ENCODE assay signal across 8 cellular contexts in the genomic region with DNA sequence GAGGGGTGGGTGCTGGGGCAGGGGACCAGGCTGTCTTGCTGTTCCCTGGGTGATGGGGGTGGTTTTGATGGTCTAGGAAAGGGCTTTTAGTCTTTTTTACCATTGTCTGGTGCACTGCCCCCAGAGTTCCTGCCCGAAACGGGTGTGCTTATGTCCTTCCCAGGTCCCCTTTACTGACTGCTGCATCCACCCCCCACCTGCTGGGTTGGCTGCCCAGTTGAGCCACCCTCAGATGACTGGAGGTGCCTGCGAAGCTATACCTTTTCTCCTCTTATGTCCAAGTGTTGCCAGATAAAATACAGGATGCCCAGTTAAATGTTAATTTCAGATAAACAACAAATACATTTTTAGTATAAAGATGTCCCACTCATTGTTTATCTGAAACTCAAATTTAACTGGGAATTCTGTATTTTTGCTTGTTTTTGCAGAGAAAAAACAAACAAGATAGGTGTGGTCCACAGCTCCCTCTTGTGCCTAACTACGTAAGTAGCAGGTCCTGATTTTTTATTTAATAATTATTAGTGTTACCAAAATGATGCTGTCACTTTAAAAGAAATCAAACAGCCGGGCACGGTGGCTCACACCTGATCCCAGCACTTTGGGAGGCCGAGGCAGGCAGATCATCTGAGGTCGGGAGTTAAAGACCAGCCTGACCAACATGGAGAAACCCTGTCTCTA. TPM values are rescaled to one million over a fixed set of nuclear protein-coding genes. Genes with fewer than 3 reads are reported as not detected.
A peak's percentile ranks its signal among the peaks of the same experiment; 100 is the strongest.
DNase-seq lines count a peak whose midpoint lies in the region; ATAC-seq and TF ChIP-seq lines count a peak whose summit lies in the region.

No MANE protein-coding gene starts in this region.

- TF ChIP-seq CTCF in colonic mucosa (IDR thresholded peaks at IDR 0.05) (peak; percentile 48), neural cell (IDR thresholded peaks at IDR 0.05; ENCODE audit: poor library complexity, severe bottlenecking) (peak; percentile 91)

- TF ChIP-seq EP300 in neural cell (conservative IDR thresholded peaks at IDR 0.05; ENCODE audit: poor library complexity, severe bottlenecking): no peak

- H3F3A ChIP-seq in neural cell (ENCODE audit: insufficient read depth, low read length, poor library complexity, severe bottlenecking): no peaks in the 10 kb centered on the region

- DNase-seq in COLO829 (ENCODE audit: low spot score): peak; percentile 37
- peak; percentile 25 to 46 for DNase-seq in Kasumi-1 (lab: John Stamatoyannopoulos, UW)
- DNase-seq in colonic mucosa: no peak
- DNase-seq in NCI-H2029 treated with DMSO at 0.1 percent for 48 hours (lab: John Stamatoyannopoulos, UW): no peak
- DNase-seq in amniotic stem cell (lab: John Stamatoyannopoulos, UW): no peak

- H3K4me2 ChIP-seq in neural cell (ENCODE audit: low read length): no peak overlapping the region

- H3K4me3 ChIP-seq in colonic mucosa: no peak overlapping the region
- no peak overlapping the region for H3K4me3 ChIP-seq in neural cell (ENCODE audit: low read length)

- H3K9me3 ChIP-seq in colonic mucosa (no peaks in the 10 kb centered on the region), neural cell (ENCODE audit: low read length) (no peaks in the 10 kb centered on the region)

- no peak overlapping the region for H3K9ac ChIP-seq in colonic mucosa (ENCODE audit: low read depth in 2 of 2, low read length in 2 of 2)
- H3K9ac ChIP-seq in neural cell (ENCODE audit: low read length): no peak overlapping the region

- H3K79me2 ChIP-seq in neural cell (replicated peaks; ENCODE audit: insufficient read depth, low read length): no peaks in the 10 kb centered on the region

- intact Hi-C loops in colonic mucosa (cut with DNase I): loop anchor here (2.0 kb wide), 1 partner anchor 113 kb away; no protein-coding TSS in a partner anchor

- H3K27ac ChIP-seq in colonic mucosa (no peak overlapping the region), neural cell (ENCODE audit: low read length) (no peak overlapping the region)

- ATAC-seq in esophagus mucosa (no peak), GM21515 (IDR thresholded peaks at IDR 0.05; ENCODE audit: unreplicated experiment) (no peak)

- H2AFZ ChIP-seq in neural cell (ENCODE audit: low read depth, low read length): no peak overlapping the region

- H4K20me1 ChIP-seq in neural cell (ENCODE audit: insufficient read depth): no peaks in the 10 kb centered on the region

- H3K36me3 ChIP-seq in colonic mucosa (no peaks in the 10 kb centered on the region), neural cell (ENCODE audit: insufficient read depth, low read length) (no peaks in the 10 kb centered on the region)

- no peaks in the 10 kb centered on the region for H3K9me2 ChIP-seq in neural cell (ENCODE audit: insufficient read depth, low read length)

- H3K4me1 ChIP-seq in colonic mucosa: no peaks in the 10 kb centered on the region

- no peaks in the 10 kb centered on the region for H3K27me3 ChIP-seq in colonic mucosa
- no peaks in the 10 kb centered on the region for H3K27me3 ChIP-seq in neural cell (ENCODE audit: insufficient read depth, low read depth, low read length)

- peak; percentile 90 for TF ChIP-seq RAD21 in neural cell (conservative IDR thresholded peaks at IDR 0.05)

TF ChIP-seq in neural cell, 6 proteins besides CTCF, POLR2A, EP300 and RAD21:
- TF ChIP-seq POLR2AphosphoS5 (IDR thresholded peaks at IDR 0.05) (no peak), SMC3 (conservative IDR thresholded peaks at IDR 0.05; ENCODE audit: poor library complexity) (peak; percentile 96), MXI1 (conservative IDR thresholded peaks at IDR 0.05; ENCODE audit: poor library complexity, severe bottlenecking) (no peak)

RNA-seq across cellular contexts. Expression of a gene that starts 6.1 kb away (rescaled TPM):
- total RNA-seq in colonic mucosa: 10 to 100 TPM; 17.8 to 19.5 TPM
- polyA plus RNA-seq in neural cell: 12.8 and 13.0 TPM in 2 replicates
- polyA minus RNA-seq in neural cell: 19.0 and 20.9 TPM in 2 replicates
- total RNA-seq in esophagus mucosa: 12.8 TPM

RNA-seq across cellular contexts. Expression of a gene that starts 6.3 kb away (rescaled TPM):
- 10 to 100 TPM in 1 of 2 donors, 1 to 10 TPM in 1; 9.6 to 13.6 TPM for total RNA-seq in colonic mucosa
- 19.0 and 23.2 TPM in 2 replicates for polyA plus RNA-seq in neural cell
- polyA minus RNA-seq in neural cell: 17.0 and 20.5 TPM in 2 replicates
- total RNA-seq in esophagus mucosa: 8.1 TPM

RNA-seq across cellular contexts. Expression of a gene that starts 32.7 kb away (rescaled TPM):
- total RNA-seq in colonic mucosa (10 to 100 TPM in 1 of 2 donors, 1 to 10 TPM in 1; 9.3 to 11.4 TPM), esophagus mucosa (14.2 TPM)
- polyA plus RNA-seq in neural cell: 37.7 and 40.4 TPM in 2 replicates
- 60.1 and 61.6 TPM in 2 replicates for polyA minus RNA-seq in neural cell

Comparison
In these comparisons a context has a peak if more than half of its experiments do, and no peak if none do; other contexts are left out.
1. DNase-seq: peak in COLO829 (single experiment) and Kasumi-1 (2 of 2); none in colonic mucosa (single experiment), NCI-H2029 treated with DMSO at 0.1 percent for 48 hours (single experiment) and amniotic stem cell (single experiment).